ENCODE assay signal across 17 cellular contexts in genomic region chr22:49154433-49154832, GRCh38.
DNase-seq lines count a peak whose midpoint lies in the region; ATAC-seq and TF ChIP-seq lines count a peak whose summit lies in the region.
"Had no signal": no experiment of that assay in that cellular context is flagged by ENCODE, and none has a peak within 500 bp of the region (broad histone marks: within the 10 kb centered on the region; RNA-seq: fewer than 3 reads in every experiment).

No MANE protein-coding gene starts in this region.

- POLR2A ChIA-PET in naive thymus-derived CD8-positive, alpha-beta T cell (lab: Charles Lee) = no interaction called here

- no peaks in the 10 kb centered on the region for H3K36me3 ChIP-seq in heart right ventricle
- H3K36me3 ChIP-seq: BLaER1 treated with 17β-estradiol and CSF1 and Interleukin-3, amounts not matched to agents 10 nM and 100 nM had no signal

- H3K36me3 Mint-ChIP-seq in naive thymus-derived CD8-positive, alpha-beta T cell = no peaks in the 10 kb centered on the region
- H3K36me3 Mint-ChIP-seq: CD8-positive, alpha-beta T cell had no signal

- no peak overlapping the region for H3K4me3 Mint-ChIP-seq in naive thymus-derived CD8-positive, alpha-beta T cell
- H3K4me3 Mint-ChIP-seq: B cell; CD8-positive, alpha-beta T cell; HFFc6 had no signal

- no peak overlapping the region for H3K27ac ChIP-seq in heart right ventricle
- H3K27ac ChIP-seq: BLaER1 treated with 17β-estradiol and CSF1 and Interleukin-3, amounts not matched to agents 10 nM and 100 nM; HL-60 had no signal

- peaks cover 0 to 10% (median 2%) of the 10 kb centered on the region in 5 donors for H3K27me3 Mint-ChIP-seq in naive thymus-derived CD8-positive, alpha-beta T cell
- H3K27me3 Mint-ChIP-seq: B cell had no signal

- intact Hi-C loops in cardiac septum (cut with DNase I) = no loop called here
- intact Hi-C loops in heart right ventricle (cut with DNase I) = no loop called here
- intact Hi-C loops in sciatic nerve (cut with DNase I) = no loop called here

- H3K4me1 Mint-ChIP-seq in naive thymus-derived CD8-positive, alpha-beta T cell = no peaks in the 10 kb centered on the region
- H3K4me1 Mint-ChIP-seq: B cell had no signal

- H3K27me3 ChIP-seq in heart right ventricle = peaks cover 0 to 55% (median 38%) of the 10 kb centered on the region in 7 donors
- H3K27me3 ChIP-seq: BLaER1 treated with 17β-estradiol and CSF1 and Interleukin-3, amounts not matched to agents 10 nM and 100 nM had no signal

- no peak for TF ChIP-seq CTCF in heart right ventricle (IDR thresholded peaks at IDR 0.05)

- H3K27ac Mint-ChIP-seq in naive thymus-derived CD8-positive, alpha-beta T cell = peak overlapping the region in 1 of 10 donors; percentile 65
- H3K27ac Mint-ChIP-seq: B cell; CD8-positive, alpha-beta T cell; HFFc6 had no signal

- H3K9me3 ChIP-seq in heart right ventricle = no peaks in the 10 kb centered on the region
- H3K9me3 ChIP-seq: BLaER1 treated with 17β-estradiol and CSF1 and Interleukin-3, amounts not matched to agents 10 nM and 100 nM had no signal

- no peak overlapping the region for H3K4me3 ChIP-seq in heart right ventricle
- H3K4me3 ChIP-seq: BLaER1 treated with 17β-estradiol and CSF1 and Interleukin-3, amounts not matched to agents 10 nM and 100 nM had no signal

- DNase-seq in cardiac septum (ENCODE audit: low spot score) (peak; percentile 44), heart right ventricle (no peak), left lobe of liver (ENCODE audit: low spot score) (peak; percentile 37), sciatic nerve (ENCODE audit: low spot score) (peak; percentile 38), iPS-NIHi7 (ENCODE audit: extremely low spot score) (no peak)
- no peak for DNase-seq in naive thymus-derived CD8-positive, alpha-beta T cell
- DNase-seq: Calu3; CD8-positive, alpha-beta T cell; DMS79 treated with DMSO at 0.1 percent for 48 hours; GF-D8; GOT3; H7; HFFc6 had no signal

- no peaks in the 10 kb centered on the region for H3K9me3 Mint-ChIP-seq in naive thymus-derived CD8-positive, alpha-beta T cell

- WGBS in heart right ventricle, 2 donors = 72 to 74% methylated on average over 18 of the region's 18 CpGs

- ATAC-seq in heart right ventricle (no peak), left lobe of liver (no peak), sciatic nerve (no peak)
- ATAC-seq in naive thymus-derived CD8-positive, alpha-beta T cell = no peak
- ATAC-seq: CD8-positive, alpha-beta T cell; HCT116 had no signal

- H3K4me1 ChIP-seq in heart right ventricle = no peaks in the 10 kb centered on the region

Comparison
In these comparisons a context has a peak if more than half of its experiments do, and no peak if none do; other contexts are left out.
1. DNase-seq: peak in cardiac septum (single experiment), left lobe of liver (single experiment) and sciatic nerve (single experiment); none in heart right ventricle (0 of 2), iPS-NIHi7 (single experiment) and naive thymus-derived CD8-positive, alpha-beta T cell (0 of 10).